In the genomic region with DNA sequence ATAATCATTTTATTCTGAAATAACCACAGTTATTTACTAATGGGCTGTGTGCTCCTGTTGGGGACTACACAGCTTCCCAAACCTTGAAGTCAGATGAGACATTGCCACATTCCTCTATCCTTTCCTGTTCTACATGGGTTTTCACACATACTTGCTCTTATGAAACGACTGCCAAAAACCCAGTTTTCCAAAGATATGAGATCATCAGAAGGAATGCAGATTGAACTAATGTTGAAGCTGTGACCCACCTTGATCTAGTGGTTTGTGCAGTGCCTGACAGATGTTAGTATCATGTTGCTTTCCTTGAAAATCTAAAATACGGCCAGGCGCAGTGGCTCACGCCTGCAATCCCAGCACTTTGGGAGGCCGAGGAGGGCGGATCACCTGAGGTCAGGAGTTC, we compare ENCODE assay signal across 9 cellular contexts.
DNase-seq lines count a peak whose midpoint lies in the region; ATAC-seq and FAIRE-seq lines count a peak whose summit lies in the region.
"Had no signal": no experiment of that assay in that cellular context is flagged by ENCODE, and none has a peak within 500 bp of the region (broad histone marks: within the 10 kb centered on the region; RNA-seq: fewer than 3 reads in every experiment).

No MANE protein-coding gene starts in this region.

- no peak overlapping the region for H3K27ac Mint-ChIP-seq in activated T-helper 1 cell treated with anti-CD3 and anti-CD28 coated beads, Interleukin-12 subunit alpha, Interleukin-12 subunit beta, Interleukin-2, Interleukin-4 antibody, amounts not matched to agents 30 ng/mL and 10 ng/mL and 1 ng/mL, durations not matched to agents 14 hours and 24 hours and 36 hours

- ATAC-seq in sciatic nerve: peak; percentile 82

- in situ Hi-C loops in Caki2 (cut with HindIII; ENCODE audit: low pct_unique_long_range_greater_than_20kb, low sequenced_read_pairs): no loop called here

- no peaks in the 10 kb centered on the region for H3K4me1 Mint-ChIP-seq in activated T-helper 1 cell treated with anti-CD3 and anti-CD28 coated beads, Interleukin-12 subunit alpha, Interleukin-12 subunit beta, Interleukin-2, Interleukin-4 antibody, amounts not matched to agents 30 ng/mL and 10 ng/mL and 1 ng/mL, durations not matched to agents 14 hours and 24 hours and 36 hours (ENCODE audit: low read depth)

- intact Hi-C loops in sciatic nerve (cut with DNase I): no loop called here
- intact Hi-C loops in activated T-helper 1 cell treated with anti-CD3 and anti-CD28 coated beads, Interleukin-12 subunit alpha, Interleukin-12 subunit beta, Interleukin-2, Interleukin-4 antibody, amounts not matched to agents 30 ng/mL and 10 ng/mL and 1 ng/mL, durations not matched to agents 14 hours and 24 hours and 36 hours (cut with micrococcal nuclease): no loop called here

- H3K27me3 Mint-ChIP-seq in activated T-helper 1 cell treated with anti-CD3 and anti-CD28 coated beads, Interleukin-12 subunit alpha, Interleukin-12 subunit beta, Interleukin-2, Interleukin-4 antibody, amounts not matched to agents 30 ng/mL and 10 ng/mL and 1 ng/mL, durations not matched to agents 14 hours and 24 hours and 36 hours (ENCODE audit: insufficient read depth): no peaks in the 10 kb centered on the region
- H3K27me3 Mint-ChIP-seq: central memory CD8-positive, alpha-beta T cell had no signal

- DNase-seq in Caki2 (ENCODE audit: low read depth) (peak; percentile 64), RCC 7860 (ENCODE audit: low spot score) (peak; percentile 87), fibroblast of gingiva (ENCODE audit: low read depth) (peak; percentile 76), sciatic nerve (ENCODE audit: low spot score) (no peak), Kasumi-1 (lab: John Stamatoyannopoulos, UW) (no peak), NCI-H2029 treated with DMSO at 0.1 percent for 48 hours (lab: John Stamatoyannopoulos, UW) (no peak), NCI-H2196 (lab: John Stamatoyannopoulos, UW; ENCODE audit: unreplicated experiment) (no peak)
- no peak for DNase-seq in activated T-helper 1 cell treated with anti-CD3 and anti-CD28 coated beads, Interleukin-12 subunit alpha, Interleukin-12 subunit beta, Interleukin-2, Interleukin-4 antibody, amounts not matched to agents 30 ng/mL and 10 ng/mL and 1 ng/mL, durations not matched to agents 14 hours and 24 hours and 36 hours (ENCODE audit: low spot score)

- H3K4me3 Mint-ChIP-seq in activated T-helper 1 cell treated with anti-CD3 and anti-CD28 coated beads, Interleukin-12 subunit alpha, Interleukin-12 subunit beta, Interleukin-2, Interleukin-4 antibody, amounts not matched to agents 30 ng/mL and 10 ng/mL and 1 ng/mL, durations not matched to agents 14 hours and 24 hours and 36 hours: no peak overlapping the region
- H3K4me3 Mint-ChIP-seq: central memory CD8-positive, alpha-beta T cell had no signal

- peak; percentile 85 for FAIRE-seq in RCC 7860 (lab: Jason Lieb, UNC)

- peaks cover under 1% of the 10 kb centered on the region for H3K9me3 Mint-ChIP-seq in activated T-helper 1 cell treated with anti-CD3 and anti-CD28 coated beads, Interleukin-12 subunit alpha, Interleukin-12 subunit beta, Interleukin-2, Interleukin-4 antibody, amounts not matched to agents 30 ng/mL and 10 ng/mL and 1 ng/mL, durations not matched to agents 14 hours and 24 hours and 36 hours
- H3K9me3 Mint-ChIP-seq: central memory CD8-positive, alpha-beta T cell had no signal

- no peaks in the 10 kb centered on the region for H3K36me3 Mint-ChIP-seq in activated T-helper 1 cell treated with anti-CD3 and anti-CD28 coated beads, Interleukin-12 subunit alpha, Interleukin-12 subunit beta, Interleukin-2, Interleukin-4 antibody, amounts not matched to agents 30 ng/mL and 10 ng/mL and 1 ng/mL, durations not matched to agents 14 hours and 24 hours and 36 hours (ENCODE audit: low read depth)

Comparison
In these comparisons a context has a peak if more than half of its experiments do, and no peak if none do; other contexts are left out.
1. DNase-seq: peak in Caki2 (single experiment), RCC 7860 (single experiment) and fibroblast of gingiva (single experiment); none in sciatic nerve (single experiment), Kasumi-1 (0 of 2), NCI-H2029 treated with DMSO at 0.1 percent for 48 hours (single experiment), NCI-H2196 (single experiment) and activated T-helper 1 cell treated with anti-CD3 and anti-CD28 coated beads, Interleukin-12 subunit alpha, Interleukin-12 subunit beta, Interleukin-2, Interleukin-4 antibody, amounts not matched to agents 30 ng/mL and 10 ng/mL and 1 ng/mL, durations not matched to agents 14 hours and 24 hours and 36 hours (single experiment).